Comparison of ENCODE assay signal across 9 cellular contexts in the genomic region with DNA sequence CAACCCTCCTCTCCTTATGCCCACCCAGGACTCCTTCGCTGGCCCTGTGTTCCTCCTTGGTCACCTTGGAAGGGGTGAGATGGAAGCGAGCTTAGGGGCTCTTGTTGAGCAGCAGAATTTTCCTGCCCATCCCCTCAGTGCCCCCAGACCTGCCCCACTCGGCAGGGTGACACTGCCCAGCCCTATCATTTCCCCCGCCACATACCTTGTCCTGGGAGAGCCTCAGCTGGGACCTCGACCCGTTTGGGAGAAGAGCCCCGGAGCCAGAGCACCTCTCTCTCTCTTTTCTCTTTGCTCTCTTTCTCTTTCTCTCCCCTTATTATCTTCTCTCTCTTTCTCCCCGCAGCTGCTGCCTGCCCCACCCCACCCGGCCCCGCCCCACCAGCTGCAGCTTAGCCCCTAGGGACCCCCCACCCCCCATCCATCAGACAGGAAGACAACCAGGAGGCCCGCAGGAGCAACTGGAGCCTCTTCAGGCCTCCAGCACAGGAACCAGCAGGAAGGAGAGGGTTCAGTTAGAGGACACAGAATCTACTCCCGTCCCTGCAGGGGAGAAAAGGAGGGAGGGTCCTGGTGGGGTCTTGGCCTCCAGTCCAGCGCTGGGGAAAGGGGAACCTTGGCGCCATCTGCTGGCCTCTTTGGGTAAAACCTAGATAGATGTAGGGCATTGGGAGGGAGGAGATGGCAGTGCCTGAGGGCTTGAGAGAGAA. TPM values are rescaled to one million over a fixed set of nuclear protein-coding genes. Genes with fewer than 3 reads are reported as not detected.
DNase-seq lines count a peak whose midpoint lies in the region; ATAC-seq and TF ChIP-seq lines count a peak whose summit lies in the region.
"Had no signal": no experiment of that assay in that cellular context is flagged by ENCODE, and none has a peak within 500 bp of the region (broad histone marks: within the 10 kb centered on the region; RNA-seq: fewer than 3 reads in every experiment).

No MANE protein-coding gene starts in this region.

- no peaks in the 10 kb centered on the region for H4K20me1 ChIP-seq in SU-DHL-6 (ENCODE audit: low read depth, low read length)

- H3K79me2 ChIP-seq in SU-DHL-6 (ENCODE audit: insufficient read depth, low read length), result no peaks in the 10 kb centered on the region

- no peak overlapping the region for H3K4me3 Mint-ChIP-seq in activated naive CD8-positive, alpha-beta T cell treated with anti-CD3 and anti-CD28 coated beads, Interleukin-2, amount 50 U/mL, for 24 hours

- H3K27ac ChIP-seq in SU-DHL-6 (ENCODE audit: low read depth, low read length) (no peak overlapping the region), right cardiac atrium (ENCODE audit: low read length) (no peak overlapping the region), sigmoid colon (peak overlapping the region in 1 of 4 donors; percentile 20)

- TF ChIP-seq EP300 in sigmoid colon (IDR thresholded peaks at IDR 0.05), result no peak

- peak; percentile 50 for ATAC-seq in activated naive CD8-positive, alpha-beta T cell treated with anti-CD3 and anti-CD28 coated beads, Interleukin-2, amount 50 U/mL, for 24 hours
- ATAC-seq in right cardiac atrium (peak; percentile 34 to 52), GM19395 (IDR thresholded peaks at IDR 0.05; ENCODE audit: unreplicated experiment) (no peak), GM18498 (IDR thresholded peaks at IDR 0.05; ENCODE audit: unreplicated experiment) (no peak)

- peaks cover 44% of the 10 kb centered on the region for H3K27me3 Mint-ChIP-seq in activated naive CD8-positive, alpha-beta T cell treated with anti-CD3 and anti-CD28 coated beads, Interleukin-2, amount 50 U/mL, for 24 hours

- H3K36me3 Mint-ChIP-seq in activated naive CD8-positive, alpha-beta T cell treated with anti-CD3 and anti-CD28 coated beads, Interleukin-2, amount 50 U/mL, for 24 hours (ENCODE audit: low read depth), result no peaks in the 10 kb centered on the region

- DNase-seq in ELR (ENCODE audit: low read depth), result peak; percentile 61
- DNase-seq in NCI-H1092 (lab: John Stamatoyannopoulos, UW), result peak; percentile 81
- DNase-seq in activated naive CD8-positive, alpha-beta T cell treated with anti-CD3 and anti-CD28 coated beads, Interleukin-2, amount 50 U/mL, for 24 hours, result peak; percentile 78
- DNase-seq in right cardiac atrium, result peak; percentile 65 to 87 (median 75)
- DNase-seq in sigmoid colon, result peak; percentile 81

- no peak overlapping the region for H2AFZ ChIP-seq in SU-DHL-6 (ENCODE audit: low read depth, low read length, severe bottlenecking)

- H3K4me1 Mint-ChIP-seq in activated naive CD8-positive, alpha-beta T cell treated with anti-CD3 and anti-CD28 coated beads, Interleukin-2, amount 50 U/mL, for 24 hours, result peaks cover 12% of the 10 kb centered on the region

- no peak overlapping the region for H3K9ac ChIP-seq in SU-DHL-6 (ENCODE audit: low read length)

- no peak for TF ChIP-seq POLR2A in sigmoid colon (IDR thresholded peaks at IDR 0.05)

- no peak overlapping the region for H3K27ac Mint-ChIP-seq in activated naive CD8-positive, alpha-beta T cell treated with anti-CD3 and anti-CD28 coated beads, Interleukin-2, amount 50 U/mL, for 24 hours

- peak overlapping the region; percentile 38 for H3K4me2 ChIP-seq in SU-DHL-6 (ENCODE audit: low read depth, low read length, poor library complexity, severe bottlenecking)

- H3K9me2 ChIP-seq in SU-DHL-6 (replicated peaks; ENCODE audit: insufficient read depth, low read length), result no peaks in the 10 kb centered on the region

- H3K27me3 ChIP-seq in SU-DHL-6 (ENCODE audit: low read length) (0 out of 2 replicates have a peak, but pooled peaks cover 4% of the 10 kb centered on the region), right cardiac atrium (ENCODE audit: control insufficient read depth, insufficient read depth) (no peaks in the 10 kb centered on the region), sigmoid colon (peaks cover 0 to 4% (median 0%) of the 10 kb centered on the region in 3 donors)

- H3K4me3 ChIP-seq in SU-DHL-6 (ENCODE audit: insufficient read depth, low read length, poor library complexity, severe bottlenecking) (no peak overlapping the region), right cardiac atrium (ENCODE audit: low read length) (no peak overlapping the region), sigmoid colon (no peak overlapping the region)

- H3K9me3 ChIP-seq in SU-DHL-6 (ENCODE audit: insufficient read depth, low read length), result no peaks in the 10 kb centered on the region
- no peaks in the 10 kb centered on the region for H3K9me3 ChIP-seq in right cardiac atrium (ENCODE audit: control insufficient read depth, low read length)
- H3K9me3 ChIP-seq in sigmoid colon, result no peaks in the 10 kb centered on the region

- intact Hi-C loops in right cardiac atrium (cut with DNase I) (loop anchor here in 3 of 4 donors (10.0 kb wide), 4 partner anchors 158 to 478 kb away; a partner anchor contains a TSS), sigmoid colon (cut with DNase I) (loop anchor here (5.0 kb wide), 2 partner anchors 160 to 210 kb away; a partner anchor contains a TSS)

- no peaks in the 10 kb centered on the region for H3F3A ChIP-seq in SU-DHL-6 (ENCODE audit: insufficient read depth)

- 28% methylated on average over 14 of the region's 14 CpGs for WGBS in right cardiac atrium
- WGBS in sigmoid colon, 2 donors, result 25 to 30% methylated on average over 14 of the region's 14 CpGs

- H3K36me3 ChIP-seq in SU-DHL-6 (ENCODE audit: low read length), result no peaks in the 10 kb centered on the region
- peaks cover 0 to 7% (median 0%) of the 10 kb centered on the region in 4 donors for H3K36me3 ChIP-seq in sigmoid colon

- H3K9me3 Mint-ChIP-seq in activated naive CD8-positive, alpha-beta T cell treated with anti-CD3 and anti-CD28 coated beads, Interleukin-2, amount 50 U/mL, for 24 hours, result no peaks in the 10 kb centered on the region

- H3K4me1 ChIP-seq in right cardiac atrium (ENCODE audit: control insufficient read depth, insufficient read depth, low read length), result no peaks in the 10 kb centered on the region
- H3K4me1 ChIP-seq in sigmoid colon, result peaks cover 0 to 23% (median 16%) of the 10 kb centered on the region in 4 donors

- TF ChIP-seq CTCF in SU-DHL-6 (IDR thresholded peaks at IDR 0.05; ENCODE audit: insufficient read depth, low read length, poor library complexity, severe bottlenecking), result peak; percentile 88
- peak; percentile 21 to 76 (median 71) for TF ChIP-seq CTCF in sigmoid colon (IDR thresholded peaks at IDR 0.05)

RNA-seq across cellular contexts. Expression of a gene that starts 1.6 kb away (rescaled TPM):
- total RNA-seq in right cardiac atrium, result 100 to 1,000 TPM in 3 of 4 donors, 10 to 100 TPM in 1; 94.5 to 151 (median 111) TPM
- 106 TPM for polyA plus RNA-seq in right cardiac atrium
- 10 to 100 TPM in 1 of 4 donors, 1 to 10 TPM in 1, under 1 TPM in 2; 0.41 to 10.2 (median 1.6) TPM for total RNA-seq in sigmoid colon
- polyA plus RNA-seq in sigmoid colon, result 1 to 10 TPM in 1 of 3 donors, under 1 TPM in 1, not detected in 1; 0.20 to 1.2 TPM

RNA-seq across cellular contexts. Expression of a gene that starts 13.9 kb away (rescaled TPM):
- total RNA-seq in right cardiac atrium, result not detected
- 0.07 TPM for polyA plus RNA-seq in right cardiac atrium
- total RNA-seq in sigmoid colon, result not detected
- polyA plus RNA-seq in sigmoid colon, result 1 to 10 TPM; 1.2 to 1.9 (median 1.8) TPM
- total RNA-seq: dermis microvascular lymphatic vessel endothelial cell had no signal

RNA-seq across cellular contexts. Expression of a gene that starts 28.8 kb away (rescaled TPM):
- total RNA-seq in right cardiac atrium (10 to 100 TPM in 1 of 4 donors, 1 to 10 TPM in 3; 7.8 to 11.6 (median 8.7) TPM), sigmoid colon (100 to 1,000 TPM in 1 of 4 donors, 10 to 100 TPM in 3; 47.4 to 135 (median 57.9) TPM)
- polyA plus RNA-seq in right cardiac atrium (9.9 TPM), sigmoid colon (100 to 1,000 TPM; 699 to 799 (median 707) TPM)

RNA-seq across cellular contexts. Expression of a gene that starts 54.9 kb away (rescaled TPM):
- total RNA-seq in right cardiac atrium (10 to 100 TPM; 14.2 to 19.8 (median 15.4) TPM), sigmoid colon (10 to 100 TPM; 25.2 to 50.7 (median 28.9) TPM)
- polyA plus RNA-seq in right cardiac atrium (8.1 TPM), sigmoid colon (10 to 100 TPM in 2 of 3 donors, 1 to 10 TPM in 1; 3.2 to 12.7 (median 10.2) TPM)

RNA-seq across cellular contexts. Expression of a gene that starts 55.2 kb away (rescaled TPM):
- 10 to 100 TPM; 29.3 to 54.7 (median 36.4) TPM for total RNA-seq in right cardiac atrium
- polyA plus RNA-seq in right cardiac atrium, result 20.8 TPM
- total RNA-seq in sigmoid colon, result 10 to 100 TPM; 29.6 to 46.8 (median 37.6) TPM
- 10 to 100 TPM; 28.7 to 65.2 (median 33.6) TPM for polyA plus RNA-seq in sigmoid colon

Comparison
In these comparisons a context has a peak if more than half of its experiments do, and no peak if none do; other contexts are left out.
1. ATAC-seq: peak in activated naive CD8-positive, alpha-beta T cell treated with anti-CD3 and anti-CD28 coated beads, Interleukin-2, amount 50 U/mL, for 24 hours (single experiment) and right cardiac atrium (2 of 2); none in GM19395 (single experiment) and GM18498 (single experiment).
2. RNA of a gene that starts 1.6 kb away (total RNA-seq): 94.5 to 151 TPM in right cardiac atrium; 0.41 to 10.2 TPM in sigmoid colon; every median in the first group is over 4 times any median in the second.
3. Peak in every context shown above with its lines, with median percentiles within 50 percentile points of each other: DNase-seq.